16 cellular contexts compared by ENCODE assay signal in genomic region chr14:104969741-104970230, GRCh38. TPM values are rescaled to one million over a fixed set of nuclear protein-coding genes. Genes with fewer than 3 reads are reported as not detected.
DNase-seq lines count a peak whose midpoint lies in the region; ATAC-seq and TF ChIP-seq lines count a peak whose summit lies in the region.
"Had no signal": no experiment of that assay in that cellular context is flagged by ENCODE, and none has a peak within 500 bp of the region (broad histone marks: within the 10 kb centered on the region; RNA-seq: fewer than 3 reads in every experiment).

No MANE protein-coding gene starts in this region.

- H3K36me3 ChIP-seq in NT2/D1 (ENCODE audit: insufficient read depth, insufficient read length, low read length) (no peaks in the 10 kb centered on the region), stomach smooth muscle (ENCODE audit: control insufficient read depth in 2 of 2, insufficient read depth in 2 of 2, low read length in 2 of 2) (peaks cover 0 to 3% of the 10 kb centered on the region in 2 donors)

- no peak overlapping the region for H3K4me3 Mint-ChIP-seq in endothelial cell (ENCODE audit: unreplicated experiment)
- H3K4me3 Mint-ChIP-seq: activated T-cell treated with anti-CD3 and anti-CD28 coated beads, Interleukin-2, amount 50 U/mL, for 24 hours; stimulated activated naive B cell treated with anti-CD40 and anti-IgM and Interleukin-4, amounts not matched to agents 10 μg/mL and 1 μg/mL and 100 μg/mL, for 72 hours had no signal

- H3K36me3 Mint-ChIP-seq in endothelial cell (ENCODE audit: low read depth, unreplicated experiment): no peaks in the 10 kb centered on the region
- H3K36me3 Mint-ChIP-seq: stimulated activated naive B cell treated with anti-CD40 and anti-IgM and Interleukin-4, amounts not matched to agents 10 μg/mL and 1 μg/mL and 100 μg/mL, for 72 hours had no signal

- no peak overlapping the region for H3K27ac Mint-ChIP-seq in endothelial cell (ENCODE audit: unreplicated experiment)
- H3K27ac Mint-ChIP-seq: activated T-cell treated with anti-CD3 and anti-CD28 coated beads, Interleukin-2, amount 50 U/mL, for 24 hours; nephron progenitor cell; stimulated activated naive B cell treated with anti-CD40 and anti-IgM and Interleukin-4, amounts not matched to agents 10 μg/mL and 1 μg/mL and 100 μg/mL, for 72 hours had no signal

- H3K9ac ChIP-seq in NT2/D1 (ENCODE audit: insufficient read length, low read depth) (peak overlapping the region; percentile 67), stomach smooth muscle (ENCODE audit: low read length in 2 of 2) (peak overlapping the region; percentile 76 to 77)

- peak overlapping the region; percentile 97 for H3K27ac ChIP-seq in stomach smooth muscle (ENCODE audit: low read length)

- H3K27me3 Mint-ChIP-seq in endothelial cell (ENCODE audit: unreplicated experiment): peaks cover 10% of the 10 kb centered on the region

- TF ChIP-seq POLR2A in lower leg skin (IDR thresholded peaks at IDR 0.05): no peak

- no peaks in the 10 kb centered on the region for H3K27me3 ChIP-seq in NT2/D1 (ENCODE audit: insufficient read depth, insufficient read length)
- no peaks in the 10 kb centered on the region for H3K27me3 ChIP-seq in stomach smooth muscle (ENCODE audit: control insufficient read depth in 1 of 2, insufficient read depth in 2 of 2, low read length in 2 of 2)

- DNase-seq in NT2/D1 (ENCODE audit: low read depth, low spot score) (no peak), cardiac fibroblast (ENCODE audit: low read depth in 2 of 2) (no peak), lower leg skin (ENCODE audit: low spot score in 2 of 2) (no peak), cortex of kidney (lab: John Stamatoyannopoulos, UW) (no peak), endothelial cell (ENCODE audit: low spot score) (no peak), activated T-cell treated with anti-CD3 and anti-CD28 coated beads for 4 hours (no peak)
- DNase-seq: activated T-cell treated with anti-CD3 and anti-CD28 coated beads, Interleukin-2, amount 50 U/mL, for 24 hours; amygdala; NCI-H1048; NCI-H524 treated with DMSO at 0.1 percent for 48 hours; nephron progenitor cell; SHP77; stimulated activated naive B cell treated with anti-CD40 and anti-IgM and Interleukin-4, amounts not matched to agents 10 μg/mL and 1 μg/mL and 100 μg/mL, for 72 hours had no signal

- WGBS in lower leg skin, 2 donors: 60 to 68% methylated on average over 4 to 6 of the region's 10 CpGs

- no peaks in the 10 kb centered on the region for H3K9me3 ChIP-seq in NT2/D1 (ENCODE audit: insufficient read depth, low read length)
- no peaks in the 10 kb centered on the region for H3K9me3 ChIP-seq in stomach smooth muscle (ENCODE audit: control insufficient read depth in 2 of 2, low read length in 2 of 2)

- TF ChIP-seq CTCF in cardiac fibroblast (IDR thresholded peaks at IDR 0.05; ENCODE audit: low read depth, low read length) (no peak), lower leg skin (IDR thresholded peaks at IDR 0.05) (no peak), endothelial cell (IDR thresholded peaks at IDR 0.05; ENCODE audit: unreplicated experiment) (no peak)

- H3K4me1 ChIP-seq in NT2/D1 (ENCODE audit: insufficient read depth, insufficient read length): peaks cover 49% of the 10 kb centered on the region
- H3K4me1 ChIP-seq in stomach smooth muscle (ENCODE audit: control insufficient read depth, insufficient read depth, low read length): peaks cover 92% of the 10 kb centered on the region

- no peak for ATAC-seq in GM18870 (IDR thresholded peaks at IDR 0.05; ENCODE audit: unreplicated experiment)

- peaks cover 12% of the 10 kb centered on the region for H3K4me1 Mint-ChIP-seq in endothelial cell (ENCODE audit: unreplicated experiment)

- intact Hi-C loops in lower leg skin (cut with DNase I; ENCODE audit: low total_unique reads): no loop called here

- H3K4me3 ChIP-seq in NT2/D1 (ENCODE audit: insufficient read length, low read depth) (no peak overlapping the region), cardiac fibroblast (replicated peaks in 1 of 2; ENCODE audit: low read depth in 2 of 2, low read length in 2 of 2) (peak overlapping the region; percentile 44 to 57), lower leg skin (ENCODE audit: low read depth, poor library complexity, severe bottlenecking) (peak overlapping the region; percentile 53), stomach smooth muscle (ENCODE audit: low read length in 2 of 2) (peak overlapping the region; percentile 83 to 84)

- H3K9me3 Mint-ChIP-seq in endothelial cell (ENCODE audit: unreplicated experiment): no peaks in the 10 kb centered on the region
- H3K9me3 Mint-ChIP-seq: activated T-cell treated with anti-CD3 and anti-CD28 coated beads, Interleukin-2, amount 50 U/mL, for 24 hours; nephron progenitor cell; stimulated activated naive B cell treated with anti-CD40 and anti-IgM and Interleukin-4, amounts not matched to agents 10 μg/mL and 1 μg/mL and 100 μg/mL, for 72 hours had no signal

RNA-seq across cellular contexts. Expression of gene AHNAK2, which starts 8.4 kb away (rescaled TPM):
- total RNA-seq in lower leg skin (100 to 1,000 TPM; 671 to 950 (median 756) TPM), endothelial cell (ENCODE audit: unreplicated experiment) (26.9 TPM)

RNA-seq across cellular contexts. Expression of gene CLBA1, which starts 15.8 kb away (rescaled TPM):
- 10 to 100 TPM in 1 of 4 donors, 1 to 10 TPM in 3; 2.2 to 11.7 (median 6.5) TPM for total RNA-seq in lower leg skin
- total RNA-seq in endothelial cell (ENCODE audit: unreplicated experiment): 13.5 TPM

RNA-seq across cellular contexts. Expression of gene PLD4, which starts 45.1 kb away (rescaled TPM):
- total RNA-seq in lower leg skin: 1 to 10 TPM in 3 of 4 donors, under 1 TPM in 1; 0.84 to 2.6 (median 1.2) TPM
- 1.3 TPM for total RNA-seq in endothelial cell (ENCODE audit: unreplicated experiment)
- total RNA-seq: HT-29 had no signal

RNA-seq across cellular contexts. Expression of gene CDCA4, which starts 51.1 kb away (rescaled TPM):
- total RNA-seq in lower leg skin (10 to 100 TPM; 39.3 to 45.7 (median 41.5) TPM), endothelial cell (ENCODE audit: unreplicated experiment) (40.1 TPM)

Comparison
In these comparisons a context has a peak if more than half of its experiments do, and no peak if none do; other contexts are left out.
1. RNA of gene AHNAK2, which starts 8.4 kb away (total RNA-seq): 671 to 950 TPM in lower leg skin; 26.9 TPM in endothelial cell (single experiment); every median in the first group is over 10 times any median in the second.